ENCODE assay signal across 19 cellular contexts in genomic region chr1:156136970-156137483, GRCh38. TPM values are rescaled to one million over a fixed set of nuclear protein-coding genes. Genes with fewer than 3 reads are reported as not detected.
DNase-seq lines count a peak whose midpoint lies in the region; ATAC-seq, FAIRE-seq and TF ChIP-seq lines count a peak whose summit lies in the region.
"Had no signal": no experiment of that assay in that cellular context is flagged by ENCODE, and none has a peak within 500 bp of the region (broad histone marks: within the 10 kb centered on the region; RNA-seq: fewer than 3 reads in every experiment).

No MANE protein-coding gene starts in this region.

- no TSS peak for BruUV-seq in OCI-LY7 (replicated peaks; lab: Mats Ljungman, UMichigan)

- no peak for TF ChIP-seq EP300 in H1 (IDR thresholded peaks at IDR 0.05; ENCODE audit: borderline replicate concordance in 1 of 2, low read depth in 2 of 2, low read length in 2 of 2)

- no peak overlapping the region for H3K4me3 ChIP-seq in DND-41 (ENCODE audit: low read depth in 1 of 2, low read length in 2 of 2)
- no peak overlapping the region for H3K4me3 ChIP-seq in OCI-LY7 (ENCODE audit: low read depth, low read length, poor library complexity, severe bottlenecking)
- H3K4me3 ChIP-seq in H1 (ENCODE audit: extremely low read depth in 1 of 4, insufficient read depth in 2 of 4, low read depth in 3 of 4, low read length in 4 of 4) = no peak overlapping the region
- H3K4me3 ChIP-seq in osteoblast (ENCODE audit: insufficient read depth, low read length) = no peak overlapping the region
- H3K4me3 ChIP-seq in Peyer's patch = no peak overlapping the region
- H3K4me3 ChIP-seq: body of pancreas, GM12878 had no signal

- no peak overlapping the region for H4K8ac ChIP-seq in H1 (ENCODE audit: extremely low read depth, insufficient read depth, low read length)

- peak; percentile 8 for TF ChIP-seq CTCF in DND-41 (IDR thresholded peaks at IDR 0.05; ENCODE audit: borderline replicate concordance, extremely low read depth, low read length, poor library complexity, severe bottlenecking)
- peak; percentile 42; the same call in 1 of the 2 replicates for TF ChIP-seq CTCF in OCI-LY7 (conservative IDR thresholded peaks at IDR 0.05; ENCODE audit: low read length)
- TF ChIP-seq CTCF in H1 (IDR thresholded peaks at IDR 0.05; ENCODE audit: control extremely low read depth in 1 of 3, insufficient read depth in 1 of 3, low read depth in 1 of 3, low read length in 3 of 3) = peak; percentile 59 to 71 (median 65)
- TF ChIP-seq CTCF in osteoblast (IDR thresholded peaks at IDR 0.05; ENCODE audit: extremely low read depth, low read depth, low read length) = peak; percentile 21
- no peak for TF ChIP-seq CTCF in Peyer's patch (IDR thresholded peaks at IDR 0.05)

- H3K9ac ChIP-seq in DND-41 (ENCODE audit: low read depth, low read length) (no peak overlapping the region), H1 (replicated peaks in 1 of 4; ENCODE audit: extremely low read depth in 1 of 4, low read depth in 3 of 4, low read length in 3 of 4) (no peak overlapping the region)

- H3K27ac ChIP-seq in DND-41 (ENCODE audit: low read length) (no peak overlapping the region), OCI-LY7 (ENCODE audit: low read depth, low read length, poor library complexity, severe bottlenecking) (no peak overlapping the region), H1 (ENCODE audit: low read depth, low read length) (no peak overlapping the region), osteoblast (ENCODE audit: low read depth, low read length) (no peak overlapping the region), Peyer's patch (no peak overlapping the region)
- H3K27ac ChIP-seq: body of pancreas had no signal

- peak; percentile 32 to 51; a peak in 3 of 4 replicates for TF ChIP-seq RAD21 in H1 (IDR thresholded peaks at IDR 0.05 in 1 of 2, conservative IDR thresholded peaks at IDR 0.05 in 1 of 2; ENCODE audit: low read depth in 2 of 2, low read length in 2 of 2)

- no peak overlapping the region for H3K14ac ChIP-seq in H1 (ENCODE audit: insufficient read length)

- no peak overlapping the region for H3K23ac ChIP-seq in H1 (ENCODE audit: insufficient read length)

- no peak for ATAC-seq in DND-41 (ENCODE audit: insufficient read depth, low read depth)
- no peak for ATAC-seq in Right ventricle myocardium inferior
- ATAC-seq: body of pancreas, GM12878 had no signal

- WGBS in H1 (ENCODE audit: extremely low coverage in 1 of 2, insufficient coverage in 1 of 2, insufficient read length in 1 of 2, insufficient replicate concordance in 2 of 2, low coverage in 1 of 2, low lambda C conversion rate in 2 of 2, missing lambda C conversion rate in 1 of 2), 2 experiments = 84% methylated on average over 10 of the region's 12 CpGs; no CpG with 5 or more reads in 1 of the 2 experiments

- H4K91ac ChIP-seq in H1 (replicated peaks; ENCODE audit: insufficient read length, low read length) = no peak overlapping the region

- H3K4ac ChIP-seq in H1 (replicated peaks; ENCODE audit: insufficient read length, low read depth, low read length) = no peak overlapping the region

- DNase-seq in DND-41 (no peak), OCI-LY7 (ENCODE audit: low spot score) (no peak), H1 (ENCODE audit: low read depth in 1 of 2, low spot score in 2 of 2) (peak in 1 of 2 experiments; percentile 67), osteoblast (ENCODE audit: insufficient read length, low spot score, missing footprints) (no peak), hippocampal formation (lab: John Stamatoyannopoulos, UW) (no peak), Peyer's patch (no peak), Right ventricle myocardium inferior (ENCODE audit: missing footprints) (no peak)
- DNase-seq in effector CD4-positive, alpha-beta T cell = no peak
- DNase-seq: activated naive CD4-positive, alpha-beta T cell treated with anti-CD3 and anti-CD28 coated beads for 36 hours; body of pancreas; CD4-positive, CD25-positive, alpha-beta regulatory T cell; effector CD8-positive, alpha-beta T cell; immature natural killer cell; NCI-H1092 treated with DMSO at 0.1 percent for 48 hours; NCI-H748 treated with DMSO at 0.1 percent for 48 hours; nephron progenitor cell; retina; Right ventricle myocardium superior had no signal

- intact Hi-C loops in OCI-LY7 (cut with micrococcal nuclease; ENCODE audit: unreplicated experiment) = no loop called here
- intact Hi-C loops in Right ventricle myocardium inferior (cut with DNase I) = loop anchor here (10.0 kb wide), 1 partner anchor 188 kb away; no protein-coding TSS in a partner anchor

- H3K4me2 ChIP-seq in DND-41 (ENCODE audit: insufficient read depth, low read length) = no peak overlapping the region
- no peak overlapping the region for H3K4me2 ChIP-seq in OCI-LY7 (ENCODE audit: low read length)
- no peak overlapping the region for H3K4me2 ChIP-seq in H1 (ENCODE audit: insufficient read depth in 1 of 2, low read depth in 2 of 2, low read length in 2 of 2)
- H3K4me2 ChIP-seq in osteoblast (ENCODE audit: insufficient read depth, low read length) = no peak overlapping the region

- FAIRE-seq in H1 (lab: Jason Lieb, UNC) = no peak
- FAIRE-seq: GM12878 had no signal

- H3K9me3 ChIP-seq in DND-41 (ENCODE audit: insufficient read depth, low read length, severe bottlenecking) = no peaks in the 10 kb centered on the region
- H3K9me3 ChIP-seq in OCI-LY7 (ENCODE audit: low read length) = no peaks in the 10 kb centered on the region
- no peaks in the 10 kb centered on the region for H3K9me3 ChIP-seq in H1 (ENCODE audit: insufficient read depth in 2 of 2, low read depth in 1 of 2, low read length in 1 of 2)
- H3K9me3 ChIP-seq in osteoblast (ENCODE audit: low read depth, low read length) = no peaks in the 10 kb centered on the region
- H3K9me3 ChIP-seq in Peyer's patch = no peaks in the 10 kb centered on the region
- H3K9me3 ChIP-seq: body of pancreas had no signal

- no peak overlapping the region for H3K56ac ChIP-seq in H1 (replicated peaks; ENCODE audit: insufficient read length, low read depth, low read length)

- H3K79me2 ChIP-seq in DND-41 (ENCODE audit: insufficient read depth, low read length) = no peaks in the 10 kb centered on the region
- H3K79me2 ChIP-seq in OCI-LY7 (ENCODE audit: insufficient read depth, low read depth, low read length) = no peaks in the 10 kb centered on the region
- H3K79me2 ChIP-seq in H1 (ENCODE audit: control insufficient read depth in 1 of 2, insufficient read depth in 2 of 2, low read length in 2 of 2) = no peaks in the 10 kb centered on the region
- peaks cover 59% of the 10 kb centered on the region for H3K79me2 ChIP-seq in osteoblast (ENCODE audit: insufficient read depth, low read length)

- H2BK12ac ChIP-seq in H1 (ENCODE audit: low read depth, low read length) = no peak overlapping the region

- H2BK20ac ChIP-seq in H1 (ENCODE audit: low read length) = no peak overlapping the region

- no peak overlapping the region for H3K18ac ChIP-seq in H1 (ENCODE audit: extremely low read depth, low read length)

- no peak overlapping the region for H2AK5ac ChIP-seq in H1 (ENCODE audit: low read depth, low read length)

- no peak overlapping the region for H2BK120ac ChIP-seq in H1 (replicated peaks; ENCODE audit: low read depth, low read length)

- no peak overlapping the region; the same call in 1 of the 2 replicates for H2BK5ac ChIP-seq in H1 (ENCODE audit: low read depth, low read length)

- H3K4me1 ChIP-seq in DND-41 (ENCODE audit: insufficient read depth, low read length) = no peaks in the 10 kb centered on the region
- no peaks in the 10 kb centered on the region for H3K4me1 ChIP-seq in OCI-LY7 (ENCODE audit: insufficient read depth, low read length, poor library complexity, severe bottlenecking)
- H3K4me1 ChIP-seq in H1 (replicated peaks in 1 of 4; ENCODE audit: control insufficient read depth in 3 of 4, insufficient read depth in 4 of 4, low read length in 3 of 4) = peaks cover 0 to 6% (median 4%) of the 10 kb centered on the region in 4 experiments; a peak in 4 of 7 replicates
- peaks cover 8% of the 10 kb centered on the region for H3K4me1 ChIP-seq in osteoblast (ENCODE audit: insufficient read depth, low read length)
- H3K4me1 ChIP-seq in Peyer's patch = no peaks in the 10 kb centered on the region
- H3K4me1 ChIP-seq: body of pancreas had no signal

- TF ChIP-seq POLR2A in H1 (IDR thresholded peaks at IDR 0.05; ENCODE audit: control extremely low read depth in 1 of 2, low read depth in 2 of 2, low read length in 2 of 2) (no peak), Peyer's patch (IDR thresholded peaks at IDR 0.05) (no peak)

- no peak overlapping the region for H4K5ac ChIP-seq in H1 (ENCODE audit: insufficient read length, low read depth, low read length)

- CTCF ChIA-PET in OCI-LY7 (lab: Charles Lee; ENCODE audit: unreplicated experiment) = interaction anchor here (0.6 kb wide), 2 partner anchors 10 to 42 kb away, joined by 3 read pairs; no protein-coding TSS in a partner anchor
- CTCF ChIA-PET in H1 (lab: Charles Lee; ENCODE audit: partially characterized antibody) = interaction anchor here (0.6 to 42.4 kb wide), 13 partner anchors 7 to 181 kb away, joined by 3 to 1994 read pairs (median 6); partner anchors contain the start of genes BGLAP, MEX3A and PAQR6

- H4K20me1 ChIP-seq in DND-41 (ENCODE audit: insufficient read depth, low read length) (no peaks in the 10 kb centered on the region; the same call in 1 of the 2 replicates), OCI-LY7 (ENCODE audit: insufficient read depth, low read length) (no peaks in the 10 kb centered on the region), H1 (replicated peaks in 1 of 2; ENCODE audit: control insufficient read depth in 1 of 2, insufficient read depth in 2 of 2, low read length in 2 of 2) (no peaks in the 10 kb centered on the region), osteoblast (ENCODE audit: insufficient read depth, low read length) (peaks cover 70% of the 10 kb centered on the region)

- no peak overlapping the region for H2BK15ac ChIP-seq in H1 (ENCODE audit: low read length)

- no peak overlapping the region for H2AFZ ChIP-seq in DND-41 (ENCODE audit: low read depth, low read length)
- no peak overlapping the region for H2AFZ ChIP-seq in OCI-LY7 (ENCODE audit: low read length)
- H2AFZ ChIP-seq in H1 (ENCODE audit: low read length) = no peak overlapping the region
- no peak overlapping the region for H2AFZ ChIP-seq in osteoblast (ENCODE audit: low read length)

- H3K36me3 ChIP-seq in DND-41 (ENCODE audit: insufficient read depth, low read length) (no peaks in the 10 kb centered on the region), OCI-LY7 (ENCODE audit: insufficient read depth, low read length) (no peaks in the 10 kb centered on the region), H1 (ENCODE audit: control insufficient read depth in 2 of 4, insufficient read depth in 4 of 4, low read length in 3 of 4) (peaks cover 10 to 30% (median 23%) of the 10 kb centered on the region in 4 experiments; a peak in 6 of 8 replicates), osteoblast (ENCODE audit: insufficient read depth, low read length) (peaks cover 94% of the 10 kb centered on the region), Peyer's patch (peaks cover 0 to 78% (median 0%) of the 10 kb centered on the region in 3 donors)

- no peaks in the 10 kb centered on the region for H3K79me1 ChIP-seq in H1 (ENCODE audit: low read depth, low read length)

- no peaks in the 10 kb centered on the region for H3K23me2 ChIP-seq in H1 (ENCODE audit: low read depth, low read length)

- H3K27me3 ChIP-seq in DND-41 (ENCODE audit: insufficient read depth, low read length, poor library complexity) = no peaks in the 10 kb centered on the region
- H3K27me3 ChIP-seq in H1 (replicated peaks in 1 of 4; ENCODE audit: control insufficient read depth in 3 of 4, extremely low read depth in 1 of 4, insufficient read depth in 3 of 4, low read length in 3 of 4) = no peaks in the 10 kb centered on the region
- no peaks in the 10 kb centered on the region for H3K27me3 ChIP-seq in osteoblast (ENCODE audit: insufficient read depth, low read length)
- H3K27me3 ChIP-seq in Peyer's patch = no peaks in the 10 kb centered on the region
- H3K27me3 ChIP-seq: body of pancreas had no signal

- no peaks in the 10 kb centered on the region for H3K9me2 ChIP-seq in OCI-LY7 (ENCODE audit: insufficient read depth, low read length)

- POLR2A ChIA-PET in OCI-LY7 (lab: Charles Lee) = interaction anchor here (0.6 to 0.7 kb wide), 2 partner anchors 88 to 94 kb away, joined by 3 to 5 read pairs; no protein-coding TSS in a partner anchor
- POLR2A ChIA-PET in H1 (lab: Charles Lee; ENCODE audit: partially characterized antibody) = interaction anchor here (0.9 to 28.0 kb wide), 3 partner anchors 41 to 87 kb away, joined by 4 to 763 read pairs (median 6); partner anchors contain the start of genes MEX3A and PMF1

RNA-seq across cellular contexts. Expression of gene SEMA4A, which starts 16.4 kb away (rescaled TPM):
- total RNA-seq in OCI-LY7 (2014; rRNA removed; shearing (Covaris generic)) = 77.8 and 81.2 TPM in 2 replicates
- total RNA-seq in OCI-LY7 (2022) (196 and 205 TPM in 2 replicates), osteoblast (1.5 and 1.8 TPM in 2 replicates), Peyer's patch (10 to 100 TPM in 1 of 4 donors, 1 to 10 TPM in 3; 1.5 to 19.0 (median 3.2) TPM), Right ventricle myocardium inferior (2.2 TPM)
- 5.9 and 7.3 TPM in 2 replicates for total RNA-seq in H1 (2021; fragmentation: NEBNext Ultra II Directional; extraction: Animal tissue kit (Norgen Biotek cat#: 25700))
- 10.6 and 12.0 TPM in 2 replicates for polyA plus RNA-seq in H1 (2011; rRNA removed)
- polyA plus RNA-seq in H1 (2011; cell fraction: cytosol; rRNA removed) = 10.3 TPM
- polyA plus RNA-seq in H1 (2011; cell fraction: nucleus; rRNA removed) = 27.7 TPM
- polyA plus RNA-seq in H1 (2012, experiment 1 of 2) = 5.9 to 11.9 TPM (median 8.7 TPM) in 4 replicates
- polyA plus RNA-seq in H1 (2012, experiment 2 of 2) = 6.4 TPM
- 6.5 TPM for polyA plus RNA-seq in H1 (2013, experiment 1 of 2)
- polyA plus RNA-seq in H1 (2013, experiment 2 of 2) = 6.3 TPM
- polyA minus RNA-seq in H1 (2011; rRNA and poly(A)+ RNA removed) = 11.9 TPM in 2 replicates
- 12.0 TPM for polyA minus RNA-seq in H1 (2011; cell fraction: cytosol; rRNA and poly(A)+ RNA removed)
- polyA minus RNA-seq in H1 (2011; cell fraction: nucleus; rRNA and poly(A)+ RNA removed) = 15.1 TPM

RNA-seq across cellular contexts. Expression of gene LMNA, which starts 22.5 kb away (rescaled TPM):
- 12.9 and 14.3 TPM in 2 replicates for total RNA-seq in OCI-LY7 (2014; rRNA removed; shearing (Covaris generic))
- 5.0 and 6.5 TPM in 2 replicates for total RNA-seq in OCI-LY7 (2022)
- 46.8 and 48.0 TPM in 2 replicates for total RNA-seq in H1 (2021; fragmentation: NEBNext Ultra II Directional; extraction: Animal tissue kit (Norgen Biotek cat#: 25700))
- polyA plus RNA-seq in H1 (2011; rRNA removed) = 25.8 and 38.3 TPM in 2 replicates
- 33.6 TPM for polyA plus RNA-seq in H1 (2011; cell fraction: cytosol; rRNA removed)
- 78.1 TPM for polyA plus RNA-seq in H1 (2011; cell fraction: nucleus; rRNA removed)
- polyA plus RNA-seq in H1 (2012, experiment 1 of 2) = 36.7 to 43.4 TPM (median 39.1 TPM) in 4 replicates
- 56.7 TPM for polyA plus RNA-seq in H1 (2012, experiment 2 of 2)
- 34.7 TPM for polyA plus RNA-seq in H1 (2013, experiment 1 of 2)
- 32.6 TPM for polyA plus RNA-seq in H1 (2013, experiment 2 of 2)
- polyA minus RNA-seq in H1 (2011; rRNA and poly(A)+ RNA removed) = 15.1 and 20.9 TPM in 2 replicates
- polyA minus RNA-seq in H1 (2011; cell fraction: cytosol; rRNA and poly(A)+ RNA removed) = 33.7 TPM
- polyA minus RNA-seq in H1 (2011; cell fraction: nucleus; rRNA and poly(A)+ RNA removed) = 28.1 TPM
- total RNA-seq in osteoblast = 774 and 854 TPM in 2 replicates
- 100 to 1,000 TPM; 201 to 295 (median 211) TPM for total RNA-seq in Peyer's patch
- 288 TPM for total RNA-seq in Right ventricle myocardium inferior

RNA-seq across cellular contexts. Expression of gene MEX3A, which starts 54.8 kb away (rescaled TPM):
- total RNA-seq in OCI-LY7 (2014; rRNA removed; shearing (Covaris generic)) = 4.5 and 5.3 TPM in 2 replicates
- total RNA-seq in OCI-LY7 (2022) (5.3 and 5.5 TPM in 2 replicates), osteoblast (0.88 and 1.1 TPM in 2 replicates), Peyer's patch (1 to 10 TPM in 1 of 4 donors, under 1 TPM in 1, not detected in 2; 0.80 to 2.1 TPM), Right ventricle myocardium inferior (0.24 TPM)
- 52.4 and 54.7 TPM in 2 replicates for total RNA-seq in H1 (2021; fragmentation: NEBNext Ultra II Directional; extraction: Animal tissue kit (Norgen Biotek cat#: 25700))
- polyA plus RNA-seq in H1 (2011; rRNA removed) = 34.1 and 43.5 TPM in 2 replicates
- 30.7 TPM for polyA plus RNA-seq in H1 (2011; cell fraction: cytosol; rRNA removed)
- polyA plus RNA-seq in H1 (2011; cell fraction: nucleus; rRNA removed) = 122 TPM
- polyA plus RNA-seq in H1 (2012, experiment 1 of 2) = 42.2 to 51.4 TPM (median 46.7 TPM) in 4 replicates
- 37.7 TPM for polyA plus RNA-seq in H1 (2012, experiment 2 of 2)
- polyA plus RNA-seq in H1 (2013, experiment 1 of 2) = 50.4 TPM
- 45.1 TPM for polyA plus RNA-seq in H1 (2013, experiment 2 of 2)
- 43.0 and 47.3 TPM in 2 replicates for polyA minus RNA-seq in H1 (2011; rRNA and poly(A)+ RNA removed)
- polyA minus RNA-seq in H1 (2011; cell fraction: cytosol; rRNA and poly(A)+ RNA removed) = 55.2 TPM
- 107 TPM for polyA minus RNA-seq in H1 (2011; cell fraction: nucleus; rRNA and poly(A)+ RNA removed)
- total RNA-seq: CD4-positive, CD25-positive, alpha-beta regulatory T cell had no signal
- polyA plus RNA-seq: CD4-positive, CD25-positive, alpha-beta regulatory T cell; immature natural killer cell had no signal

RNA-seq across cellular contexts. Expression of gene SLC25A44, which starts 56.9 kb away (rescaled TPM):
- total RNA-seq in OCI-LY7 (2014; rRNA removed; shearing (Covaris generic)) = 8.5 and 11.0 TPM in 2 replicates
- total RNA-seq in OCI-LY7 (2022) (22.5 and 26.1 TPM in 2 replicates), osteoblast (15.0 and 15.2 TPM in 2 replicates), Peyer's patch (10 to 100 TPM; 15.7 to 40.6 (median 33.7) TPM), Right ventricle myocardium inferior (16.3 TPM)
- 23.4 and 31.4 TPM in 2 replicates for total RNA-seq in H1 (2021; fragmentation: NEBNext Ultra II Directional; extraction: Animal tissue kit (Norgen Biotek cat#: 25700))
- 27.0 and 32.1 TPM in 2 replicates for polyA plus RNA-seq in H1 (2011; rRNA removed)
- 26.1 TPM for polyA plus RNA-seq in H1 (2011; cell fraction: cytosol; rRNA removed)
- polyA plus RNA-seq in H1 (2011; cell fraction: nucleus; rRNA removed) = 19.4 TPM
- polyA plus RNA-seq in H1 (2012, experiment 1 of 2) = 21.8 to 26.9 TPM (median 25.5 TPM) in 4 replicates
- polyA plus RNA-seq in H1 (2012, experiment 2 of 2) = 11.2 TPM
- 19.3 TPM for polyA plus RNA-seq in H1 (2013, experiment 1 of 2)
- 21.1 TPM for polyA plus RNA-seq in H1 (2013, experiment 2 of 2)
- polyA minus RNA-seq in H1 (2011; rRNA and poly(A)+ RNA removed) = 50.6 and 53.0 TPM in 2 replicates
- polyA minus RNA-seq in H1 (2011; cell fraction: cytosol; rRNA and poly(A)+ RNA removed) = 18.2 TPM
- polyA minus RNA-seq in H1 (2011; cell fraction: nucleus; rRNA and poly(A)+ RNA removed) = 15.3 TPM

Comparison
In these comparisons a context has a peak if more than half of its experiments do, and no peak if none do; other contexts are left out.
1. CTCF ChIP-seq: peak in DND-41 (single experiment), OCI-LY7 (single experiment), H1 (3 of 3) and osteoblast (single experiment); none in Peyer's patch (0 of 6).